Comparison of ENCODE assay signal across 11 cellular contexts in genomic region chr17:38897671-38898290, GRCh38. TPM values are rescaled to one million over a fixed set of nuclear protein-coding genes. Genes with fewer than 3 reads are reported as not detected.
DNase-seq lines count a peak whose midpoint lies in the region; ATAC-seq, FAIRE-seq and TF ChIP-seq lines count a peak whose summit lies in the region.
"Had no signal": no experiment of that assay in that cellular context is flagged by ENCODE, and none has a peak within 500 bp of the region (broad histone marks: within the 10 kb centered on the region; RNA-seq: fewer than 3 reads in every experiment).

No MANE protein-coding gene starts in this region.

- peaks cover 40% of the 10 kb centered on the region for H3K4me1 ChIP-seq in OCI-LY7 (ENCODE audit: insufficient read depth, low read length, poor library complexity, severe bottlenecking)
- H3K4me1 ChIP-seq in esophagus (ENCODE audit: control insufficient read depth in 2 of 2, insufficient read depth in 2 of 2, low read length in 1 of 2) = peaks cover 3 to 18% of the 10 kb centered on the region in 2 donors
- peaks cover 4 to 30% of the 10 kb centered on the region in 2 donors for H3K4me1 ChIP-seq in neuronal stem cell (ENCODE audit: control insufficient read depth in 2 of 2, insufficient read depth in 1 of 2, low read depth in 1 of 2, low read length in 2 of 2)

- H3K36me3 Mint-ChIP-seq in CD14-positive monocyte = peaks cover 34 to 55% of the 10 kb centered on the region in 2 donors

- H3K27me3 ChIP-seq in esophagus (ENCODE audit: control insufficient read depth in 1 of 2, insufficient read depth in 2 of 2, low read length in 2 of 2) (no peaks in the 10 kb centered on the region), neuronal stem cell (ENCODE audit: control insufficient read depth in 3 of 3, insufficient read depth in 3 of 3, low read depth in 1 of 3, low read length in 3 of 3) (no peaks in the 10 kb centered on the region)

- peak overlapping the region; percentile 85 to 97 (median 94) for H3K27ac Mint-ChIP-seq in CD14-positive monocyte

- no TSS peak for BruUV-seq in OCI-LY7 (replicated peaks; lab: Mats Ljungman, UMichigan)

- H3K27me3 Mint-ChIP-seq in CD14-positive monocyte (ENCODE audit: low read depth in 3 of 3) = peaks cover 0 to 1% (median 0%) of the 10 kb centered on the region in 3 donors

- H2AFZ ChIP-seq in OCI-LY7 (ENCODE audit: low read length) = no peak overlapping the region
- no peak overlapping the region for H2AFZ ChIP-seq in neuronal stem cell (ENCODE audit: low read length)

- FAIRE-seq in GM19239 (lab: Jason Lieb, UNC) = no peak

- H3K4me1 Mint-ChIP-seq in CD14-positive monocyte = peaks cover 67% of the 10 kb centered on the region

- H3K18ac ChIP-seq in neuronal stem cell (ENCODE audit: low read length) = peak overlapping the region; percentile 91

- peaks cover 3% of the 10 kb centered on the region for H3K79me1 ChIP-seq in neuronal stem cell (ENCODE audit: low read depth, low read length)

- H2BK5ac ChIP-seq in neuronal stem cell (ENCODE audit: low read length) = peak overlapping the region; percentile 14

- intact Hi-C loops in CD14-positive monocyte (cut with micrococcal nuclease) (no loop called here), OCI-LY7 (cut with micrococcal nuclease; ENCODE audit: unreplicated experiment) (loop anchor here (2.0 kb wide), 1 partner anchor 29 kb away; no protein-coding TSS in a partner anchor)

- peaks cover 76% of the 10 kb centered on the region for H3K36me3 ChIP-seq in OCI-LY7 (ENCODE audit: insufficient read depth, low read length)
- peaks cover 10 to 31% of the 10 kb centered on the region in 2 donors for H3K36me3 ChIP-seq in esophagus (ENCODE audit: control insufficient read depth in 2 of 2, insufficient read depth in 2 of 2, low read length in 1 of 2)
- peaks cover 4 to 71% of the 10 kb centered on the region in 2 donors for H3K36me3 ChIP-seq in neuronal stem cell (replicated peaks in 1 of 2; ENCODE audit: control insufficient read depth in 2 of 2, insufficient read depth in 2 of 2, low read length in 2 of 2)

- H3K14ac ChIP-seq in neuronal stem cell (ENCODE audit: low read length) = no peak overlapping the region

- 55 to 61% methylated on average over 12 of the region's 12 CpGs for WGBS in esophagus, 2 donors
- WGBS in neuronal stem cell (ENCODE audit: extremely low coverage in 2 of 2, insufficient read length in 2 of 2, insufficient replicate concordance in 1 of 2), 2 donors = no CpG with 5 or more reads among the region's 12 CpGs

- no peak overlapping the region for H2BK12ac ChIP-seq in neuronal stem cell (ENCODE audit: low read length)

- peak overlapping the region in 1 of 2 donors; percentile 65 for H3K4me3 Mint-ChIP-seq in CD14-positive monocyte

- no peak for TF ChIP-seq CTCF in CD14-positive monocyte (IDR thresholded peaks at IDR 0.05)
- no peak for TF ChIP-seq CTCF in OCI-LY7 (conservative IDR thresholded peaks at IDR 0.05; ENCODE audit: low read length)

- peak overlapping the region; percentile 5 for H3K23ac ChIP-seq in neuronal stem cell (ENCODE audit: low read depth, low read length, poor library complexity)

- no peak for ATAC-seq in HG03565 (IDR thresholded peaks at IDR 0.05; ENCODE audit: unreplicated experiment)

- H3K9me3 Mint-ChIP-seq in CD14-positive monocyte = no peaks in the 10 kb centered on the region

- peak overlapping the region; percentile 78 for H2AK5ac ChIP-seq in neuronal stem cell (ENCODE audit: low read depth, low read length)

- CTCF ChIA-PET in OCI-LY7 (lab: Charles Lee; ENCODE audit: unreplicated experiment) = no interaction called here

- H4K20me1 ChIP-seq in OCI-LY7 (ENCODE audit: insufficient read depth, low read length) = no peaks in the 10 kb centered on the region

- H3K4ac ChIP-seq in neuronal stem cell (ENCODE audit: low read length) = no peak overlapping the region

- H3K4me2 ChIP-seq in OCI-LY7 (ENCODE audit: low read length) = peak overlapping the region; percentile 72
- no peak overlapping the region for H3K4me2 ChIP-seq in neuronal stem cell (ENCODE audit: insufficient read depth, low read length, poor library complexity, severe bottlenecking)

- H3K9me3 ChIP-seq in OCI-LY7 (ENCODE audit: low read length) = no peaks in the 10 kb centered on the region
- peaks cover 0 to 2% of the 10 kb centered on the region in 2 donors for H3K9me3 ChIP-seq in esophagus (ENCODE audit: control insufficient read depth in 2 of 2, insufficient read depth in 1 of 2, low read depth in 1 of 2, low read length in 1 of 2)
- H3K9me3 ChIP-seq in neuronal stem cell (replicated peaks in 1 of 2; ENCODE audit: control insufficient read depth in 2 of 2, insufficient read depth in 1 of 2, low read depth in 1 of 2, low read length in 2 of 2) = no peaks in the 10 kb centered on the region

- H2BK120ac ChIP-seq in neuronal stem cell (ENCODE audit: low read depth, low read length) = no peak overlapping the region

- POLR2A ChIA-PET in OCI-LY7 (lab: Charles Lee) = interaction anchor here (1.1 to 2.1 kb wide), 3 partner anchors 11 to 72 kb away, joined by 3 to 9 read pairs (median 3); partner anchors contain the start of gene CWC25

- no peak overlapping the region for H4K91ac ChIP-seq in neuronal stem cell (ENCODE audit: low read depth, low read length, poor library complexity)

- DNase-seq in CD14-positive monocyte (ENCODE audit: low spot score) (no peak), OCI-LY7 (ENCODE audit: low spot score) (no peak), neuronal stem cell (ENCODE audit: low spot score) (no peak), AG08395 (ENCODE audit: low spot score) (no peak), T1000 (lab: John Stamatoyannopoulos, UW) (no peak), GM19239 (ENCODE audit: insufficient read length, low spot score) (no peak)
- DNase-seq: DMS79, H7, NCI-H1436 had no signal

- H3K79me2 ChIP-seq in OCI-LY7 (ENCODE audit: insufficient read depth, low read depth, low read length) = no peaks in the 10 kb centered on the region; the same call in 1 of the 2 replicates

- H4K8ac ChIP-seq in neuronal stem cell (ENCODE audit: low read depth, low read length) = no peak overlapping the region

- no peak overlapping the region for H3K9ac ChIP-seq in neuronal stem cell (ENCODE audit: low read depth, low read length, poor library complexity)

- no peaks in the 10 kb centered on the region for H3K9me2 ChIP-seq in OCI-LY7 (ENCODE audit: insufficient read depth, low read length)

- H3K4me3 ChIP-seq in OCI-LY7 (ENCODE audit: low read depth, low read length, poor library complexity, severe bottlenecking) (peak overlapping the region; percentile 41), esophagus (ENCODE audit: low read depth in 1 of 2, low read length in 2 of 2) (no peak overlapping the region), neuronal stem cell (ENCODE audit: low read length in 2 of 2) (no peak overlapping the region)

- H3K27ac ChIP-seq in OCI-LY7 (ENCODE audit: low read depth, low read length, poor library complexity, severe bottlenecking) (peak overlapping the region; percentile 83), esophagus (ENCODE audit: low read depth in 2 of 2, low read length in 1 of 2) (peak overlapping the region; percentile 64 to 73), neuronal stem cell (replicated peaks; ENCODE audit: low read length) (no peak overlapping the region)

- peak overlapping the region; percentile 70 for H2BK15ac ChIP-seq in neuronal stem cell (ENCODE audit: low read length)

RNA-seq across cellular contexts. Expression of gene LASP1, which starts 27.9 kb away (rescaled TPM):
- polyA plus RNA-seq in CD14-positive monocyte (10 to 100 TPM; 70.6 to 93.7 TPM), esophagus (10 to 100 TPM; 26.5 to 33.0 TPM)
- total RNA-seq in OCI-LY7 (2014; rRNA removed; shearing (Covaris generic)) = 44.3 and 48.6 TPM in 2 replicates
- 101 and 110 TPM in 2 replicates for total RNA-seq in OCI-LY7 (2022)
- 77.5 TPM for polyA plus RNA-seq in neuronal stem cell (2013, experiment 1 of 2)
- 79.6 TPM for polyA plus RNA-seq in neuronal stem cell (2013, experiment 2 of 2)

RNA-seq across cellular contexts. Expression of gene RPL23, which starts 44.3 kb away (rescaled TPM):
- polyA plus RNA-seq in CD14-positive monocyte = 100 to 1,000 TPM; 561 to 618 TPM
- total RNA-seq in OCI-LY7 (2014; rRNA removed; shearing (Covaris generic)) = 1,289 and 1,881 TPM in 2 replicates
- 1,611 and 1,766 TPM in 2 replicates for total RNA-seq in OCI-LY7 (2022)
- polyA plus RNA-seq in esophagus = 1,000 to 10,000 TPM; 2,779 to 3,117 TPM
- 5,636 TPM for polyA plus RNA-seq in neuronal stem cell (2013, experiment 1 of 2)
- 5,601 TPM for polyA plus RNA-seq in neuronal stem cell (2013, experiment 2 of 2)

Comparison
In these comparisons a context has a peak if more than half of its experiments do, and no peak if none do; other contexts are left out.
1. RNA of gene RPL23, which starts 44.3 kb away (polyA plus RNA-seq): 2,779 to 3,117 TPM in esophagus; 561 to 618 TPM in CD14-positive monocyte; every median in the first group is over 4 times any median in the second.